In genomic region chr22:39808087-39808486, GRCh38 we compare ENCODE assay signal across 9 cellular contexts.
DNase-seq lines count a peak whose midpoint lies in the region; ATAC-seq, FAIRE-seq and TF ChIP-seq lines count a peak whose summit lies in the region.
"Had no signal": no experiment of that assay in that cellular context is flagged by ENCODE, and none has a peak within 500 bp of the region (broad histone marks: within the 10 kb centered on the region; RNA-seq: fewer than 3 reads in every experiment).

No MANE protein-coding gene starts in this region.

- H3K36me3 Mint-ChIP-seq in HFFc6 (ENCODE audit: low read depth): no peaks in the 10 kb centered on the region
- H3K36me3 Mint-ChIP-seq in activated CD4-positive, alpha-beta memory T cell treated with anti-CD3 and anti-CD28 coated beads, Interleukin-2, amount 10 ng/mL, durations not matched to agents 7 days and 5 days (ENCODE audit: low read depth): no peaks in the 10 kb centered on the region
- H3K36me3 Mint-ChIP-seq: activated naive CD8-positive, alpha-beta T cell had no signal

- H3K4me3 ChIP-seq in AG10803 (ENCODE audit: low read length) (no peak overlapping the region), keratinocyte (ENCODE audit: control insufficient read depth in 2 of 3, extremely low read depth in 1 of 3, insufficient read depth in 2 of 3, low read depth in 1 of 3, low read length in 3 of 3) (no peak overlapping the region), suprapubic skin (no peak overlapping the region)

- H3K4me1 ChIP-seq in keratinocyte (ENCODE audit: control insufficient read depth, extremely low read depth, insufficient read depth, low read length) (no peaks in the 10 kb centered on the region), suprapubic skin (no peaks in the 10 kb centered on the region)

- H3K27me3 Mint-ChIP-seq in HFFc6 (ENCODE audit: insufficient read depth): peaks cover 38% of the 10 kb centered on the region
- H3K27me3 Mint-ChIP-seq in activated CD4-positive, alpha-beta memory T cell treated with anti-CD3 and anti-CD28 coated beads, Interleukin-2, amount 10 ng/mL, durations not matched to agents 7 days and 5 days: peaks cover 6% of the 10 kb centered on the region

- WGBS in suprapubic skin: 39% methylated on average over 3 of the region's 3 CpGs

- H3K36me3 ChIP-seq in keratinocyte (ENCODE audit: control insufficient read depth in 2 of 2, extremely low read depth in 1 of 2, insufficient read depth in 2 of 2, low read length in 2 of 2) (no peaks in the 10 kb centered on the region), suprapubic skin (no peaks in the 10 kb centered on the region)

- H3K27ac ChIP-seq in keratinocyte (ENCODE audit: control insufficient read depth, insufficient read depth, low read length) (no peak overlapping the region), suprapubic skin (no peak overlapping the region)

- H3K79me2 ChIP-seq in keratinocyte (ENCODE audit: control insufficient read depth, insufficient read depth, low read length): no peaks in the 10 kb centered on the region

- CTCF ChIA-PET in activated CD4-positive, alpha-beta memory T cell treated with anti-CD3 and anti-CD28 coated beads, Interleukin-2, amount 10 ng/mL, durations not matched to agents 7 days and 5 days (lab: Charles Lee): interaction anchor here (0.6 kb wide), 1 partner anchor 382 kb away, joined by 3 read pairs; no protein-coding TSS in a partner anchor

- no peak overlapping the region for H3K27ac Mint-ChIP-seq in HFFc6
- no peak overlapping the region for H3K27ac Mint-ChIP-seq in activated CD4-positive, alpha-beta memory T cell treated with anti-CD3 and anti-CD28 coated beads, Interleukin-2, amount 10 ng/mL, durations not matched to agents 7 days and 5 days
- H3K27ac Mint-ChIP-seq: activated naive CD8-positive, alpha-beta T cell had no signal

- H3K4me2 ChIP-seq in keratinocyte (ENCODE audit: control insufficient read depth, extremely low read depth, insufficient read depth, low read depth, low read length): no peak overlapping the region

- peak; percentile 28 for TF ChIP-seq CTCF in AG10803 (conservative IDR thresholded peaks at IDR 0.05; ENCODE audit: low read length)
- peak; percentile 73 for TF ChIP-seq CTCF in HFFc6 (IDR thresholded peaks at IDR 0.05)
- peak; percentile 47 to 78 (median 60) for TF ChIP-seq CTCF in keratinocyte (optimal IDR thresholded peaks at IDR 0.05 in 1 of 3, IDR thresholded peaks at IDR 0.05 in 1 of 3, conservative IDR thresholded peaks at IDR 0.05 in 1 of 3; ENCODE audit: extremely low read depth in 1 of 3, insufficient read depth in 2 of 3, low read length in 3 of 3)
- no peak for TF ChIP-seq CTCF in suprapubic skin (IDR thresholded peaks at IDR 0.05)

- H3K4me1 Mint-ChIP-seq in HFFc6 (ENCODE audit: low read depth): no peaks in the 10 kb centered on the region
- peaks cover 26% of the 10 kb centered on the region for H3K4me1 Mint-ChIP-seq in activated CD4-positive, alpha-beta memory T cell treated with anti-CD3 and anti-CD28 coated beads, Interleukin-2, amount 10 ng/mL, durations not matched to agents 7 days and 5 days

- H3K4me3 Mint-ChIP-seq in HFFc6: no peak overlapping the region
- H3K4me3 Mint-ChIP-seq in activated CD4-positive, alpha-beta memory T cell treated with anti-CD3 and anti-CD28 coated beads, Interleukin-2, amount 10 ng/mL, durations not matched to agents 7 days and 5 days: no peak overlapping the region
- H3K4me3 Mint-ChIP-seq: activated naive CD8-positive, alpha-beta T cell had no signal

- no peaks in the 10 kb centered on the region for H3K9me3 Mint-ChIP-seq in HFFc6
- no peaks in the 10 kb centered on the region for H3K9me3 Mint-ChIP-seq in activated CD4-positive, alpha-beta memory T cell treated with anti-CD3 and anti-CD28 coated beads, Interleukin-2, amount 10 ng/mL, durations not matched to agents 7 days and 5 days

- H3K27me3 ChIP-seq in keratinocyte (ENCODE audit: control insufficient read depth, extremely low read depth, insufficient read depth, low read length) (peaks cover 9% of the 10 kb centered on the region), suprapubic skin (peaks cover 28% of the 10 kb centered on the region)

- H2AFZ ChIP-seq in keratinocyte (ENCODE audit: control insufficient read depth, low read length): no peak overlapping the region

- H3K9me1 ChIP-seq in keratinocyte (ENCODE audit: control insufficient read depth, extremely low read depth, insufficient read depth, low read length): no peaks in the 10 kb centered on the region

- dilution Hi-C loops in keratinocyte (cut with MboI; ENCODE audit: extremely low pct_ligation_motif_present, low sequenced_read_pairs): no loop called here

- POLR2A ChIA-PET in activated CD4-positive, alpha-beta memory T cell treated with anti-CD3 and anti-CD28 coated beads, Interleukin-2, amount 10 ng/mL, durations not matched to agents 7 days and 5 days (lab: Charles Lee): no interaction called here

- no peak for DNase-seq in AG10803 (ENCODE audit: low read depth)
- peak; percentile 8 for DNase-seq in HFFc6
- peak; percentile 22 for DNase-seq in activated CD4-positive, alpha-beta memory T cell treated with anti-CD3 and anti-CD28 coated beads, Interleukin-2, amount 10 ng/mL, durations not matched to agents 7 days and 5 days
- no peak for DNase-seq in keratinocyte (ENCODE audit: low read depth, low spot score)
- DNase-seq in H54 (ENCODE audit: insufficient read length, low spot score): no peak
- no peak for DNase-seq in suprapubic skin (ENCODE audit: low spot score in 2 of 2)

- TF ChIP-seq POLR2A in H54 (IDR thresholded peaks at IDR 0.05; ENCODE audit: low read depth, low read length) (no peak), suprapubic skin (IDR thresholded peaks at IDR 0.05) (no peak)

- no peak for TF ChIP-seq EP300 in suprapubic skin (IDR thresholded peaks at IDR 0.05)

- no peaks in the 10 kb centered on the region for H4K20me1 ChIP-seq in keratinocyte (ENCODE audit: control insufficient read depth, extremely low read depth, insufficient read depth, low read length)

- no peak for ATAC-seq in HG02642 (IDR thresholded peaks at IDR 0.05; ENCODE audit: poor library complexity, unreplicated experiment)
- no peak for ATAC-seq in GM21825 (IDR thresholded peaks at IDR 0.05; ENCODE audit: unreplicated experiment)

- H3K9me3 ChIP-seq in keratinocyte (ENCODE audit: control insufficient read depth, low read depth, low read length): no peaks in the 10 kb centered on the region
- H3K9me3 ChIP-seq in suprapubic skin: no peaks in the 10 kb centered on the region

- H3K9ac ChIP-seq in keratinocyte (ENCODE audit: control insufficient read depth, extremely low read depth, insufficient read depth, low read length): no peak overlapping the region

- FAIRE-seq in keratinocyte (lab: Jason Lieb, UNC) (no peak), H54 (lab: Jason Lieb, UNC) (no peak)

Comparison
In these comparisons a context has a peak if more than half of its experiments do, and no peak if none do; other contexts are left out.
1. DNase-seq: peak in HFFc6 (single experiment) and activated CD4-positive, alpha-beta memory T cell treated with anti-CD3 and anti-CD28 coated beads, Interleukin-2, amount 10 ng/mL, durations not matched to agents 7 days and 5 days (single experiment); none in AG10803 (single experiment), keratinocyte (single experiment), H54 (single experiment) and suprapubic skin (0 of 2).
2. CTCF ChIP-seq: peak in AG10803 (single experiment), HFFc6 (single experiment) and keratinocyte (3 of 3); none in suprapubic skin (0 of 2).